In the genomic region with DNA sequence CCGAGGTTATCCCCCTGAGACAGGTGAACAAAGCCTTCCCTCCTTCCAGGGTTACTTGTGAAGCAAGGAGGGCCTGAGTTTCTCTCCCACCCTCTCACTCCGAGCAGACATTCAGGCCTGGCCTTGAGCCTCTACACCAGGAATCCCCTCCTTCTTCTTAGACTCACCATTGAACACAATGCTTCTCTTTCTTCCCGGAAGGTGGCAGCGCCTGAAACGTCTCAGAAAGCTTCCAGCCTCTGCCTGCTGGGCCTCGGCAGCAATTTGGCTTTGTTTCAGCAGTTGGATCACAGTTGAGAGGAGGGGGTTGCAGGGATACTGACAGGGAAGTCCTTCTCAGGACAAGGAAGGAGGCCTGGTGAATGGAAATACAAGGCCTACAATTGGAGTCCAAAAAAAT, we compare ENCODE assay signal across 1 cellular context.
TF ChIP-seq lines count a peak whose summit lies in the region.

No MANE protein-coding gene starts in this region.

TF ChIP-seq in K562, 482 proteins besides CTCF, POLR2A, EP300 and RAD21:
- TF ChIP-seq, protein P1, sequence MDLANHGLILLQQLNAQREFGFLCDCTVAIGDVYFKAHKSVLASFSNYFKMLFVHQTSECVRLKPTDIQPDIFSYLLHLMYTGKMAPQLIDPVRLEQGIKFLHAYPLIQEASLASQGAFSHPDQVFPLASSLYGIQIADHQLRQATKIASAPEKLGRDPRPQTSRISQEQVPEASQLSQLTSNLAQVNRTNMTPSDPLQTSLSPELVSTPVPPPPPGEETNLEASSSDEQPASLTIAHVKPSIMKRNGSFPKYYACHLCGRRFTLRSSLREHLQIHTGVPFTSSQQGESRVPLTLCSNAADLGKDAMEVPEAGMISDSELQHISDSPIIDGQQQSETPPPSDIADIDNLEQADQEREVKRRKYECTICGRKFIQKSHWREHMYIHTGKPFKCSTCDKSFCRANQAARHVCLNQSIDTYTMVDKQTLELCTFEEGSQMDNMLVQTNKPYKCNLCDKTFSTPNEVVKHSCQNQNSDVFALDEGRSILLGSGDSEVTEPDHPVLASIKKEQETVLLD (IDR thresholded peaks at IDR 0.05): no peak
- TF ChIP-seq COPS2 (conservative IDR thresholded peaks at IDR 0.05) (no peak), GATAD2B (IDR thresholded peaks at IDR 0.05; ENCODE audit: borderline replicate concordance) (no peak), SIRT6 (IDR thresholded peaks at IDR 0.05; ENCODE audit: low read depth, low read length) (no peak)
- TF ChIP-seq, protein P2, sequence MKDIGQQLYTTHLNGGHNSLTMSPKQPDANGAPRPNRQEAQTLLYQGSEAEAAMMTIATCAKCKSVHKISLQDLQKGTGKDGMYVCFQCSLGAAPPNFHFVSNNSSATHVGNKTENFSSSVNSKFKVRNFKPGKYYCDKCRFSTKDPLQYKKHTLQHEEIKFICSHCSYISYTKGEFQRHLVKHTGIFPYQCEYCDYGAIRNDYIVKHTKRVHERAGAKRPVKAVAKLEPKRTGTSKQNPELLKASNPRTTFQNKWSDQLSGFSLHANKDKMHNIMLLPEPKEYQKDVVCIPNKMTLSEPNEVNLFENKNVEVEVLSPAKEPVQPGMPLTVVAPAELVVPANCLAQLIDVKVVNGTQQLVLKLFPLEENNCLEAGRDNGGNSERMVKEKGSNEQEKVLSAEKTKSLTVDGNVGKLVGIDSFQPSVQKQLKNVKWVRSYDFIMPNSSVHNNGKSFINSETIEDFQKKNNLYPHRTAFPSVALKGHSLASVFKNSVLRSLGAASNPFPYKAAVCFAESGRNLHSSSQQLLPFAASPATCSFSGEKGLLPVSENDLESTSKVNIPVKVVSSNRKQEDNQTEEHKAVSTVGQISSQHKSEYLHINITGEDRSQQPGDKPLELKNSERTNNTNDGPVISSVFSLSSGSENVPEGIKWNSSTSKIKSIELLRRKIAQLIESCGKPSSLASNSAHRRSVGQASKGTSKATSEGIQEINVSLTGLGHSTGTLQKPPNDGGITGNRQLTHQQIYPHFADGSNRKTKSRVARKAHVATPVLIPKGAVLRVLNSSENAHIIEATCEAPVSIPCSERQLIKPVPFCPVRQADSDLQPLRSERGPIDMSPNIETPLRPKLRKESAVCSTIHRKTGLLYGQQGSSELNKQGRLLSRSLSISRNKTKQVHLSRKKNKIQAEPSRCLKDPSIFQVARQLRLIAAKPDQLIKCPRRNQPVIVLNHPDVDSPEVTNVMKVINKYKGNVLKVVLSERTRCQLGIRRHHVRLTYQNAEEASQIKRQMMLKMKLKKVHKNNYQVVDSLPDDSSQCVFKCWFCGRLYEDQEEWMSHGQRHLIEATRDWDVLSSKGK (CRISPR knock-in tag; IDR thresholded peaks at IDR 0.05): no peak
